In genomic region chr16:80655751-80656150, GRCh38 we compare ENCODE assay signal across 11 cellular contexts.
"Had no signal": no experiment of that assay in that cellular context is flagged by ENCODE, and none has a peak within 500 bp of the region (broad histone marks: within the 10 kb centered on the region; RNA-seq: fewer than 3 reads in every experiment).

No MANE protein-coding gene starts in this region.

- H3K27me3 ChIP-seq: esophagus squamous epithelium, neutrophil, tibial artery, vagina had no signal

- H3K36me3 Mint-ChIP-seq: mesothelial cell of epicardium had no signal

- H3K4me3 Mint-ChIP-seq: mesothelial cell of epicardium had no signal

- H3K4me1 Mint-ChIP-seq: mesothelial cell of epicardium had no signal

- H3K36me3 ChIP-seq: esophagus squamous epithelium, neutrophil, tibial artery, vagina had no signal

- H3K4me3 ChIP-seq: esophagus squamous epithelium, tibial artery, vagina had no signal

- H3K27ac Mint-ChIP-seq: mesothelial cell of epicardium had no signal

- H3K9me3 ChIP-seq: neutrophil, SK-N-SH, vagina had no signal

- H3K4me1 ChIP-seq: esophagus squamous epithelium, tibial artery, vagina had no signal

- H3K27ac ChIP-seq: esophagus squamous epithelium, neutrophil, tibial artery, vagina had no signal

- DNase-seq: activated CD4-positive, CD25-positive, alpha-beta regulatory T cell treated with anti-CD3 and anti-CD28 coated beads, Interleukin-2, amount 50 U/mL, for 72 hours; activated naive CD8-positive, alpha-beta T cell treated with anti-CD3 and anti-CD28 coated beads, Interleukin-2, amount 10 ng/mL, durations not matched to agents 7 days and 5 days; anterior cingulate cortex; esophagus squamous epithelium; foreskin fibroblast; glutamatergic neuron; SK-N-SH; tibial artery had no signal
